In genomic region chr10:62045765-62046521, GRCh38 we compare ENCODE assay signal across 8 cellular contexts.
A peak's percentile ranks its signal among the peaks of the same experiment; 100 is the strongest.
DNase-seq lines count a peak whose midpoint lies in the region; ATAC-seq and TF ChIP-seq lines count a peak whose summit lies in the region.

No MANE protein-coding gene starts in this region.

- TF ChIP-seq CTCF in suprapubic skin (IDR thresholded peaks at IDR 0.05) = no peak

- 28% methylated on average over 12 of the region's 12 CpGs for WGBS in suprapubic skin

- H3K4me2 ChIP-seq in BLaER1 treated with 17β-estradiol and CSF1 and Interleukin-3, amounts not matched to agents 10 nM and 100 nM = peak overlapping the region; percentile 44 to 91 (median 70)

- H3K4me1 ChIP-seq in BLaER1 treated with 17β-estradiol and CSF1 and Interleukin-3, amounts not matched to agents 10 nM and 100 nM = peaks cover 88 to 100% (median 97%) of the 10 kb centered on the region in 10 experiments
- H3K4me1 ChIP-seq in suprapubic skin = peaks cover 71% of the 10 kb centered on the region

- no peak for TF ChIP-seq EP300 in suprapubic skin (IDR thresholded peaks at IDR 0.05)

- peak overlapping the region in 7 of 10 experiments; percentile 2 to 50 (median 15); a peak in 7 of 20 replicates for H3K4me3 ChIP-seq in BLaER1 treated with 17β-estradiol and CSF1 and Interleukin-3, amounts not matched to agents 10 nM and 100 nM
- peak overlapping the region; percentile 1 for H3K4me3 ChIP-seq in suprapubic skin

- H3K9ac ChIP-seq in BLaER1 treated with 17β-estradiol and CSF1 and Interleukin-3, amounts not matched to agents 10 nM and 100 nM = peak overlapping the region; percentile 9 to 79 (median 28); a peak in 20 of 22 replicates

- intact Hi-C loops in left colon (cut with DNase I, micrococcal nuclease) = loop anchor here in 1 of 2 donors (10.0 kb wide), 2 partner anchors 49 to 141 kb away; partner anchors contain the start of gene ARID5B

- H3K9me3 ChIP-seq in BLaER1 treated with 17β-estradiol and CSF1 and Interleukin-3, amounts not matched to agents 10 nM and 100 nM (replicated peaks in 1 of 11) = peaks cover 0 to 26% (median 8%) of the 10 kb centered on the region in 11 experiments; a peak in 10 of 22 replicates
- H3K9me3 ChIP-seq in suprapubic skin = no peaks in the 10 kb centered on the region

- TF ChIP-seq POLR2A in suprapubic skin (IDR thresholded peaks at IDR 0.05) = no peak

- peak overlapping the region; percentile 54 to 92 (median 74) for H3K27ac ChIP-seq in BLaER1 treated with 17β-estradiol and CSF1 and Interleukin-3, amounts not matched to agents 10 nM and 100 nM
- H3K27ac ChIP-seq in suprapubic skin = peak overlapping the region; percentile 97

- peaks cover 4 to 67% (median 37%) of the 10 kb centered on the region in 11 experiments; a peak in 21 of 22 replicates for H3K36me3 ChIP-seq in BLaER1 treated with 17β-estradiol and CSF1 and Interleukin-3, amounts not matched to agents 10 nM and 100 nM
- H3K36me3 ChIP-seq in suprapubic skin = no peaks in the 10 kb centered on the region

- DNase-seq in Kasumi-1 (lab: John Stamatoyannopoulos, UW) (peak; percentile 63 to 66), amniotic epithelial cell (ENCODE audit: low read depth) (peak; percentile 98), left colon (no peak), suprapubic skin (ENCODE audit: low spot score in 2 of 2) (no peak), SKM-1 treated with dmso at 0.1 percent for 144 hours (lab: John Stamatoyannopoulos, UW; ENCODE audit: unreplicated experiment) (no peak), GM19238 (ENCODE audit: insufficient read length, low spot score) (no peak), hypothalamus (lab: John Stamatoyannopoulos, UW) (no peak)

- H3K27me3 ChIP-seq in BLaER1 treated with 17β-estradiol and CSF1 and Interleukin-3, amounts not matched to agents 10 nM and 100 nM = no peaks in the 10 kb centered on the region
- H3K27me3 ChIP-seq in suprapubic skin = no peaks in the 10 kb centered on the region

- peak; percentile 35 for ATAC-seq in left colon

- H4K20me1 ChIP-seq in BLaER1 treated with 17β-estradiol and CSF1 and Interleukin-3, amounts not matched to agents 10 nM and 100 nM = peaks cover 0 to 100% (median 0%) of the 10 kb centered on the region in 11 experiments; a peak in 3 of 22 replicates

Comparison
In these comparisons a context has a peak if more than half of its experiments do, and no peak if none do; other contexts are left out.
1. DNase-seq: peak in Kasumi-1 (2 of 2) and amniotic epithelial cell (single experiment); none in left colon (0 of 2), suprapubic skin (0 of 2), SKM-1 treated with dmso at 0.1 percent for 144 hours (single experiment), GM19238 (single experiment) and hypothalamus (0 of 51).